In the genomic region with DNA sequence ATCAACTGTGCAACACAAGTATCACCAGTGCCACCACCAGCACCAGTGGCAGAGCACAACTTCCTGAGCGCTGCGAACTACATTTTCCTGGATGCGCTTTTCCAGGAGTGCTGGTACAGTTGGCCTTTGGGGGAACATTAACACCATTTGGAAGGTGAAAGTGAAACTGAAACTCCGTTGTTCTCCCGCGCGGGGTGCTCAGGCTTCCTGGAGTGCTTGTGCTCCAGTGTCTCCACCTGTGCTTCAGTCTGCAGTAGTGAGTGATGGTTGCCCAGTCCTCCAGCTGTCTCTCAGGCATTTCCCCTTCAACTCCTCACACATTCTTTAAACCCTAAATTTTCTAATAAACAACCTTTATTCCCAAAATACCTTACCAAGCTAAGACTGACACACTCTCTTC, we compare ENCODE assay signal across 12 cellular contexts.
DNase-seq lines count a peak whose midpoint lies in the region; ATAC-seq and TF ChIP-seq lines count a peak whose summit lies in the region.
"Had no signal": no experiment of that assay in that cellular context is flagged by ENCODE, and none has a peak within 500 bp of the region (broad histone marks: within the 10 kb centered on the region; RNA-seq: fewer than 3 reads in every experiment).

No MANE protein-coding gene starts in this region.

- no peaks in the 10 kb centered on the region for H3K36me3 Mint-ChIP-seq in central memory CD8-positive, alpha-beta T cell (ENCODE audit: insufficient read depth)

- TF ChIP-seq CTCF in OCI-LY7 (conservative IDR thresholded peaks at IDR 0.05; ENCODE audit: low read length) = no peak

- peak overlapping the region; percentile 59 for H2AFZ ChIP-seq in OCI-LY7 (ENCODE audit: low read length)

- POLR2A ChIA-PET in OCI-LY7 (lab: Charles Lee) = no interaction called here

- no peaks in the 10 kb centered on the region for H3K27me3 Mint-ChIP-seq in central memory CD8-positive, alpha-beta T cell

- H4K20me1 ChIP-seq in BLaER1 treated with 17β-estradiol and CSF1 and Interleukin-3, amounts not matched to agents 10 nM and 100 nM = no peaks in the 10 kb centered on the region
- no peaks in the 10 kb centered on the region for H4K20me1 ChIP-seq in OCI-LY7 (ENCODE audit: insufficient read depth, low read length)

- no peaks in the 10 kb centered on the region for H3K9me3 ChIP-seq in BLaER1 treated with 17β-estradiol and CSF1 and Interleukin-3, amounts not matched to agents 10 nM and 100 nM (replicated peaks in 1 of 11)
- no peaks in the 10 kb centered on the region for H3K9me3 ChIP-seq in OCI-LY7 (ENCODE audit: low read length)
- H3K9me3 ChIP-seq: left ventricle myocardium inferior had no signal

- no peaks in the 10 kb centered on the region for H3K79me2 ChIP-seq in OCI-LY7 (ENCODE audit: insufficient read depth, low read depth, low read length)

- peaks cover 5 to 12% (median 8%) of the 10 kb centered on the region in 10 experiments; a peak in 14 of 20 replicates for H3K4me1 ChIP-seq in BLaER1 treated with 17β-estradiol and CSF1 and Interleukin-3, amounts not matched to agents 10 nM and 100 nM
- H3K4me1 ChIP-seq in OCI-LY7 (ENCODE audit: insufficient read depth, low read length, poor library complexity, severe bottlenecking) = no peaks in the 10 kb centered on the region
- H3K4me1 ChIP-seq: left ventricle myocardium inferior had no signal

- peaks cover 10% of the 10 kb centered on the region for H3K4me1 Mint-ChIP-seq in central memory CD8-positive, alpha-beta T cell

- H3K27ac ChIP-seq in BLaER1 treated with 17β-estradiol and CSF1 and Interleukin-3, amounts not matched to agents 10 nM and 100 nM = peak overlapping the region in 1 of 11 experiments; percentile 16; a peak in 1 of 22 replicates
- no peak overlapping the region for H3K27ac ChIP-seq in OCI-LY7 (ENCODE audit: low read depth, low read length, poor library complexity, severe bottlenecking)
- H3K27ac ChIP-seq: left ventricle myocardium inferior had no signal

- H3K4me3 Mint-ChIP-seq in central memory CD8-positive, alpha-beta T cell = peak overlapping the region; percentile 69

- H3K9me2 ChIP-seq in OCI-LY7 (ENCODE audit: insufficient read depth, low read length) = no peaks in the 10 kb centered on the region

- CTCF ChIA-PET in OCI-LY7 (lab: Charles Lee; ENCODE audit: unreplicated experiment) = no interaction called here

- no peak overlapping the region for H3K9ac ChIP-seq in BLaER1 treated with 17β-estradiol and CSF1 and Interleukin-3, amounts not matched to agents 10 nM and 100 nM

- DNase-seq in EL (peak; percentile 2), OCI-LY7 (ENCODE audit: low spot score) (peak; percentile 4), NCI-H146 treated with DMSO at 0.1 percent for 48 hours (lab: John Stamatoyannopoulos, UW; ENCODE audit: unreplicated experiment) (no peak)
- no peak for DNase-seq in central memory CD8-positive, alpha-beta T cell (ENCODE audit: low spot score in 2 of 2)
- DNase-seq: effector CD8-positive, alpha-beta T cell; left ventricle myocardium inferior; NCI-H1694 treated with DMSO at 0.1 percent for 48 hours; stimulated activated CD8-positive, alpha-beta memory T cell treated with anti-CD3 and anti-CD28 coated beads, Interleukin-4, amount 100 ng/mL, for 48 hours had no signal

- ATAC-seq in central memory CD8-positive, alpha-beta T cell (replicated peaks; ENCODE audit: extremely low read depth, poor library complexity, severe bottlenecking) = peak; percentile 32
- ATAC-seq in GM21825 (IDR thresholded peaks at IDR 0.05; ENCODE audit: unreplicated experiment) (no peak), GM19023 (IDR thresholded peaks at IDR 0.05; ENCODE audit: unreplicated experiment) (no peak), HG03135 (IDR thresholded peaks at IDR 0.05; ENCODE audit: unreplicated experiment) (no peak)

- peak overlapping the region; percentile 66 for H3K27ac Mint-ChIP-seq in central memory CD8-positive, alpha-beta T cell (ENCODE audit: low read depth)

- BruUV-seq in OCI-LY7 (replicated peaks; lab: Mats Ljungman, UMichigan) = no TSS peak

- peak overlapping the region in 1 of 10 experiments; percentile 11; a peak in 1 of 20 replicates for H3K4me3 ChIP-seq in BLaER1 treated with 17β-estradiol and CSF1 and Interleukin-3, amounts not matched to agents 10 nM and 100 nM
- H3K4me3 ChIP-seq in OCI-LY7 (ENCODE audit: low read depth, low read length, poor library complexity, severe bottlenecking) = no peak overlapping the region
- H3K4me3 ChIP-seq: left ventricle myocardium inferior had no signal

- peak overlapping the region; percentile 32 to 72 (median 55); a peak in 21 of 22 replicates for H3K4me2 ChIP-seq in BLaER1 treated with 17β-estradiol and CSF1 and Interleukin-3, amounts not matched to agents 10 nM and 100 nM
- H3K4me2 ChIP-seq in OCI-LY7 (ENCODE audit: low read length) = peak overlapping the region; percentile 39; the same call in 1 of the 2 replicates

- no peaks in the 10 kb centered on the region for H3K27me3 ChIP-seq in BLaER1 treated with 17β-estradiol and CSF1 and Interleukin-3, amounts not matched to agents 10 nM and 100 nM

- H3K9me3 Mint-ChIP-seq in central memory CD8-positive, alpha-beta T cell = no peaks in the 10 kb centered on the region

- intact Hi-C loops in OCI-LY7 (cut with micrococcal nuclease; ENCODE audit: unreplicated experiment) = no loop called here

- H3K36me3 ChIP-seq in BLaER1 treated with 17β-estradiol and CSF1 and Interleukin-3, amounts not matched to agents 10 nM and 100 nM = no peaks in the 10 kb centered on the region
- no peaks in the 10 kb centered on the region for H3K36me3 ChIP-seq in OCI-LY7 (ENCODE audit: insufficient read depth, low read length)
- H3K36me3 ChIP-seq: left ventricle myocardium inferior had no signal

Comparison
In these comparisons a context has a peak if more than half of its experiments do, and no peak if none do; other contexts are left out.
1. DNase-seq: peak in EL (single experiment) and OCI-LY7 (single experiment); none in central memory CD8-positive, alpha-beta T cell (0 of 2) and NCI-H146 treated with DMSO at 0.1 percent for 48 hours (single experiment).